1 cellular context compared by ENCODE assay signal in genomic region chr3:111739241-111739952, GRCh38.
TF ChIP-seq lines count a peak whose summit lies in the region.

No MANE protein-coding gene starts in this region.

TF ChIP-seq in HepG2, 621 proteins besides CTCF, POLR2A, EP300 and RAD21 (continued from another document and continues in another):
- TF ChIP-seq ZNF703 (CRISPR knock-in tag; IDR thresholded peaks at IDR 0.05; ENCODE audit: borderline replicate concordance) = no peak
- TF ChIP-seq ZNF558 (CRISPR knock-in tag; IDR thresholded peaks at IDR 0.05; ENCODE audit: borderline replicate concordance) = no peak
- TF ChIP-seq ZNF124 (CRISPR knock-in tag; IDR thresholded peaks at IDR 0.05) = no peak
- no peak for TF ChIP-seq ATF4 (CRISPR knock-in tag; IDR thresholded peaks at IDR 0.05)
- no peak for TF ChIP-seq MIER2 (CRISPR knock-in tag; IDR thresholded peaks at IDR 0.05)
- TF ChIP-seq ZNF740 (CRISPR knock-in tag; IDR thresholded peaks at IDR 0.05) = no peak
- no peak for TF ChIP-seq NCOA2 (CRISPR knock-in tag; IDR thresholded peaks at IDR 0.05)
- TF ChIP-seq RCOR2 (CRISPR knock-in tag; IDR thresholded peaks at IDR 0.05) = peak; percentile 36; the same call in 1 of the 2 replicates
- no peak for TF ChIP-seq AKAP8 (CRISPR knock-in tag; IDR thresholded peaks at IDR 0.05)
- no peak for TF ChIP-seq PAX8 (CRISPR knock-in tag; IDR thresholded peaks at IDR 0.05; ENCODE audit: borderline replicate concordance)
- no peak for TF ChIP-seq ZNF629 (CRISPR knock-in tag; conservative IDR thresholded peaks at IDR 0.05)
- TF ChIP-seq TFAP4 (IDR thresholded peaks at IDR 0.05; ENCODE audit: borderline replicate concordance, low read depth) = 0 out of 2 replicates have a peak, but pooled peaks have one; percentile 30
- TF ChIP-seq GPBP1L1 (CRISPR knock-in tag; IDR thresholded peaks at IDR 0.05) = no peak
- TF ChIP-seq ZSCAN21 (CRISPR knock-in tag; IDR thresholded peaks at IDR 0.05; ENCODE audit: borderline replicate concordance) = no peak
- no peak for TF ChIP-seq ZNF800 (CRISPR knock-in tag; IDR thresholded peaks at IDR 0.05)
- no peak for TF ChIP-seq THAP11 (CRISPR knock-in tag; IDR thresholded peaks at IDR 0.05)
- no peak for TF ChIP-seq ZNF543 (CRISPR knock-in tag; IDR thresholded peaks at IDR 0.05)
- TF ChIP-seq FOXK1 (CRISPR knock-in tag; IDR thresholded peaks at IDR 0.05; ENCODE audit: borderline replicate concordance, low read depth) = peak; percentile 63; the same call in 1 of the 2 replicates
- TF ChIP-seq ARNT (IDR thresholded peaks at IDR 0.05) = no peak
- no peak for TF ChIP-seq POLR2AphosphoS5 (IDR thresholded peaks at IDR 0.05; ENCODE audit: low read depth, low read length)
- TF ChIP-seq THYN1 (CRISPR knock-in tag; IDR thresholded peaks at IDR 0.05; ENCODE audit: borderline replicate concordance, low read depth) = no peak
- no peak for TF ChIP-seq PRPF4 (IDR thresholded peaks at IDR 0.05; ENCODE audit: low read depth, low read length, poor library complexity, severe bottlenecking)
- no peak for TF ChIP-seq ZNF501 (CRISPR knock-in tag; IDR thresholded peaks at IDR 0.05)
- TF ChIP-seq HMG20A (CRISPR knock-in tag; IDR thresholded peaks at IDR 0.05; ENCODE audit: borderline replicate concordance) = peak; percentile 69; the same call in 1 of the 2 replicates
- no peak for TF ChIP-seq ZNF839 (CRISPR knock-in tag; IDR thresholded peaks at IDR 0.05; ENCODE audit: borderline replicate concordance)
- no peak for TF ChIP-seq ARID4A (CRISPR knock-in tag; IDR thresholded peaks at IDR 0.05; ENCODE audit: borderline replicate concordance)
- no peak for TF ChIP-seq MED13 (CRISPR knock-in tag; IDR thresholded peaks at IDR 0.05)
- TF ChIP-seq ETS1 (CRISPR knock-in tag; IDR thresholded peaks at IDR 0.05) = no peak
- no peak for TF ChIP-seq ZFYVE20 (CRISPR knock-in tag; IDR thresholded peaks at IDR 0.05; ENCODE audit: borderline replicate concordance, low read depth)
- TF ChIP-seq SMC3 (IDR thresholded peaks at IDR 0.05; ENCODE audit: low read length) = no peak
- TF ChIP-seq MAX (IDR thresholded peaks at IDR 0.05) = no peak
- peak; percentile 83 for TF ChIP-seq FOSL2 (CRISPR knock-in tag; IDR thresholded peaks at IDR 0.05)
- no peak for TF ChIP-seq ZNF781 (CRISPR knock-in tag; IDR thresholded peaks at IDR 0.05; ENCODE audit: borderline replicate concordance, not compliant biosample characterization)
- TF ChIP-seq HDAC1 (CRISPR knock-in tag; IDR thresholded peaks at IDR 0.05) = 0 out of 2 replicates have a peak, but pooled peaks have one; percentile 28
- no peak for TF ChIP-seq ZNF3 (CRISPR knock-in tag; IDR thresholded peaks at IDR 0.05)
- TF ChIP-seq MAFF (IDR thresholded peaks at IDR 0.05; ENCODE audit: low read depth, low read length) = no peak
- TF ChIP-seq SALL1 (CRISPR knock-in tag; IDR thresholded peaks at IDR 0.05) = peak; percentile 51; the same call in 1 of the 2 replicates
- no peak for TF ChIP-seq BRF2 (CRISPR knock-in tag; IDR thresholded peaks at IDR 0.05)
- no peak for TF ChIP-seq SIX4 (CRISPR knock-in tag; IDR thresholded peaks at IDR 0.05)
- TF ChIP-seq DPF2 (CRISPR knock-in tag; IDR thresholded peaks at IDR 0.05; ENCODE audit: borderline replicate concordance, low read depth) = no peak
- TF ChIP-seq ZNF878 (CRISPR knock-in tag; IDR thresholded peaks at IDR 0.05) = 0 out of 2 replicates have a peak, but pooled peaks have one; percentile 39
- no peak for TF ChIP-seq GLMP (CRISPR knock-in tag; IDR thresholded peaks at IDR 0.05; ENCODE audit: borderline replicate concordance)
- no peak for TF ChIP-seq CBFB (CRISPR knock-in tag; IDR thresholded peaks at IDR 0.05)
- TF ChIP-seq ZNF547 (CRISPR knock-in tag; IDR thresholded peaks at IDR 0.05) = no peak
- TF ChIP-seq CHD2 (IDR thresholded peaks at IDR 0.05; ENCODE audit: low read depth, low read length) = no peak
- no peak for TF ChIP-seq BCLAF1 (IDR thresholded peaks at IDR 0.05)
- TF ChIP-seq ETV5 (CRISPR knock-in tag; IDR thresholded peaks at IDR 0.05; ENCODE audit: borderline replicate concordance) = peak; percentile 55; the same call in 1 of the 2 replicates
- no peak for TF ChIP-seq ZMYM4 (CRISPR knock-in tag; IDR thresholded peaks at IDR 0.05)
- peak; percentile 26; the same call in 1 of the 2 replicates for TF ChIP-seq HOXA3 (CRISPR knock-in tag; IDR thresholded peaks at IDR 0.05)
- TF ChIP-seq ZNF446 (CRISPR knock-in tag; IDR thresholded peaks at IDR 0.05) = no peak
- no peak for TF ChIP-seq MYPOP (CRISPR knock-in tag; IDR thresholded peaks at IDR 0.05)
- no peak for TF ChIP-seq TP53 (CRISPR knock-in tag; conservative IDR thresholded peaks at IDR 0.05)
- no peak for TF ChIP-seq RBAK (CRISPR knock-in tag; IDR thresholded peaks at IDR 0.05)
- no peak for TF ChIP-seq RFXAP (CRISPR knock-in tag; IDR thresholded peaks at IDR 0.05; ENCODE audit: borderline replicate concordance)
